Comparison of ENCODE assay signal across 1 cellular context in genomic region chr1:175192111-175192629, GRCh38.
TF ChIP-seq lines count a peak whose summit lies in the region.

No MANE protein-coding gene starts in this region.

TF ChIP-seq in K562, 482 proteins besides CTCF, POLR2A, EP300 and RAD21 (continued from another document and continues in another):
- TF ChIP-seq ZBTB40 (IDR thresholded peaks at IDR 0.05) (0 out of 2 replicates have a peak, but pooled peaks have one; percentile 31), ZBTB40 (CRISPR knock-in tag; IDR thresholded peaks at IDR 0.05) (no peak), HNRNPH1 (optimal IDR thresholded peaks at IDR 0.05; ENCODE audit: low read depth, low read length) (no peak), ZNF561 (CRISPR knock-in tag; conservative IDR thresholded peaks at IDR 0.05) (no peak), NCOA2 (IDR thresholded peaks at IDR 0.05; ENCODE audit: partially characterized antibody in 2 of 2) (no peak), L3MBTL2 (IDR thresholded peaks at IDR 0.05) (0 out of 2 replicates have a peak, but pooled peaks have one; percentile 16), TCF7L2 (IDR thresholded peaks at IDR 0.05; ENCODE audit: low read depth, low read length) (no peak), ASH1L (IDR thresholded peaks at IDR 0.05; ENCODE audit: borderline replicate concordance, low read depth, partially characterized antibody) (no peak), EHMT2 (IDR thresholded peaks at IDR 0.05) (no peak), ZNF696 (CRISPR knock-in tag; conservative IDR thresholded peaks at IDR 0.05) (no peak), NCOA6 (IDR thresholded peaks at IDR 0.05) (no peak), E2F1 (CRISPR knock-in tag; IDR thresholded peaks at IDR 0.05) (no peak), NR3C1 (CRISPR knock-in tag; IDR thresholded peaks at IDR 0.05) (no peak), HMBOX1 (IDR thresholded peaks at IDR 0.05) (no peak), NR2C2 (CRISPR knock-in tag; IDR thresholded peaks at IDR 0.05) (no peak), NR2C2 (tag; IDR thresholded peaks at IDR 0.05) (no peak; the same call in 1 of the 2 replicates), ZNF3 (CRISPR knock-in tag; IDR thresholded peaks at IDR 0.05) (no peak), NONO (IDR thresholded peaks at IDR 0.05; ENCODE audit: low read depth in 2 of 2, low read length in 1 of 2) (no peak), SUPT5H (IDR thresholded peaks at IDR 0.05) (no peak), TCF3 (CRISPR knock-in tag; IDR thresholded peaks at IDR 0.05) (no peak), E2F3 (CRISPR knock-in tag; IDR thresholded peaks at IDR 0.05) (no peak), STAT5A (IDR thresholded peaks at IDR 0.05; ENCODE audit: borderline replicate concordance, low read length) (no peak), CBFA2T2 (conservative IDR thresholded peaks at IDR 0.05) (no peak), JUND (IDR thresholded peaks at IDR 0.05; ENCODE audit: borderline replicate concordance, low read depth, low read length) (0 out of 2 replicates have a peak, but pooled peaks have one; percentile 2), JUND (tag; IDR thresholded peaks at IDR 0.05; ENCODE audit: borderline replicate concordance, low read depth, low read length) (no peak), PCBP1 (IDR thresholded peaks at IDR 0.05; ENCODE audit: low read depth, low read length, poor library complexity, severe bottlenecking) (no peak), KAT7 (CRISPR knock-in tag; IDR thresholded peaks at IDR 0.05; ENCODE audit: borderline replicate concordance) (no peak), ILF3 (IDR thresholded peaks at IDR 0.05; ENCODE audit: borderline replicate concordance) (no peak), THRB (CRISPR knock-in tag; conservative IDR thresholded peaks at IDR 0.05) (no peak), ZNF76 (CRISPR knock-in tag; IDR thresholded peaks at IDR 0.05; ENCODE audit: borderline replicate concordance) (no peak), IRF9 (tag; IDR thresholded peaks at IDR 0.05) (no peak), LARP7 (IDR thresholded peaks at IDR 0.05) (no peak), IRF2 (CRISPR knock-in tag; IDR thresholded peaks at IDR 0.05) (no peak), ZNF77 (CRISPR knock-in tag; IDR thresholded peaks at IDR 0.05) (no peak), SMAD3 (CRISPR knock-in tag; conservative IDR thresholded peaks at IDR 0.05) (no peak)
- TF ChIP-seq, protein P1, sequence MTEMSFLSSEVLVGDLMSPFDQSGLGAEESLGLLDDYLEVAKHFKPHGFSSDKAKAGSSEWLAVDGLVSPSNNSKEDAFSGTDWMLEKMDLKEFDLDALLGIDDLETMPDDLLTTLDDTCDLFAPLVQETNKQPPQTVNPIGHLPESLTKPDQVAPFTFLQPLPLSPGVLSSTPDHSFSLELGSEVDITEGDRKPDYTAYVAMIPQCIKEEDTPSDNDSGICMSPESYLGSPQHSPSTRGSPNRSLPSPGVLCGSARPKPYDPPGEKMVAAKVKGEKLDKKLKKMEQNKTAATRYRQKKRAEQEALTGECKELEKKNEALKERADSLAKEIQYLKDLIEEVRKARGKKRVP (CRISPR knock-in tag; IDR thresholded peaks at IDR 0.05): no peak
- TF ChIP-seq, protein P2, sequence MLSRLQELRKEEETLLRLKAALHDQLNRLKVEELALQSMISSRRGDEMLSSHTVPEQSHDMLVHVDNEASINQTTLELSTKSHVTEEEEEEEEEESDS (CRISPR knock-in tag; IDR thresholded peaks at IDR 0.05): no peak
- TF ChIP-seq, protein P3, sequence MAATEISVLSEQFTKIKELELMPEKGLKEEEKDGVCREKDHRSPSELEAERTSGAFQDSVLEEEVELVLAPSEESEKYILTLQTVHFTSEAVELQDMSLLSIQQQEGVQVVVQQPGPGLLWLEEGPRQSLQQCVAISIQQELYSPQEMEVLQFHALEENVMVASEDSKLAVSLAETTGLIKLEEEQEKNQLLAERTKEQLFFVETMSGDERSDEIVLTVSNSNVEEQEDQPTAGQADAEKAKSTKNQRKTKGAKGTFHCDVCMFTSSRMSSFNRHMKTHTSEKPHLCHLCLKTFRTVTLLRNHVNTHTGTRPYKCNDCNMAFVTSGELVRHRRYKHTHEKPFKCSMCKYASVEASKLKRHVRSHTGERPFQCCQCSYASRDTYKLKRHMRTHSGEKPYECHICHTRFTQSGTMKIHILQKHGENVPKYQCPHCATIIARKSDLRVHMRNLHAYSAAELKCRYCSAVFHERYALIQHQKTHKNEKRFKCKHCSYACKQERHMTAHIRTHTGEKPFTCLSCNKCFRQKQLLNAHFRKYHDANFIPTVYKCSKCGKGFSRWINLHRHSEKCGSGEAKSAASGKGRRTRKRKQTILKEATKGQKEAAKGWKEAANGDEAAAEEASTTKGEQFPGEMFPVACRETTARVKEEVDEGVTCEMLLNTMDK (IDR thresholded peaks at IDR 0.05; ENCODE audit: borderline replicate concordance, insufficient read depth, low read depth, low read length, poor library complexity, severe bottlenecking): no peak
